Comparison of ENCODE assay signal across 9 cellular contexts in genomic region chr6:122491915-122492537, GRCh38. TPM values are rescaled to one million over a fixed set of nuclear protein-coding genes. Genes with fewer than 3 reads are reported as not detected.
DNase-seq lines count a peak whose midpoint lies in the region; ATAC-seq lines count a peak whose summit lies in the region.
"Had no signal": no experiment of that assay in that cellular context is flagged by ENCODE, and none has a peak within 500 bp of the region (broad histone marks: within the 10 kb centered on the region; RNA-seq: fewer than 3 reads in every experiment).

No MANE protein-coding gene starts in this region.

- H3K36me3 Mint-ChIP-seq in activated CD4-positive, alpha-beta T cell treated with anti-CD3 and anti-CD28 coated beads, Interleukin-2, amount 10 ng/mL, durations not matched to agents 7 days and 5 days (ENCODE audit: low read depth): peaks cover 11% of the 10 kb centered on the region

- no peak overlapping the region for H3K4me3 Mint-ChIP-seq in activated CD4-positive, alpha-beta T cell treated with anti-CD3 and anti-CD28 coated beads, Interleukin-2, amount 10 ng/mL, durations not matched to agents 7 days and 5 days
- H3K4me3 Mint-ChIP-seq: dendritic cell treated with granulocyte-macrophage colony-stimulating factor and Interleukin-4, amounts not matched to agents 40 ng/mL and 50 ng/mL, for 4 days had no signal

- peaks cover 14% of the 10 kb centered on the region for H3K9me3 Mint-ChIP-seq in activated CD4-positive, alpha-beta T cell treated with anti-CD3 and anti-CD28 coated beads, Interleukin-2, amount 10 ng/mL, durations not matched to agents 7 days and 5 days
- H3K9me3 Mint-ChIP-seq: dendritic cell treated with granulocyte-macrophage colony-stimulating factor and Interleukin-4, amounts not matched to agents 40 ng/mL and 50 ng/mL, for 4 days had no signal

- H3K27me3 Mint-ChIP-seq in activated CD4-positive, alpha-beta T cell treated with anti-CD3 and anti-CD28 coated beads, Interleukin-2, amount 10 ng/mL, durations not matched to agents 7 days and 5 days: peaks cover 5% of the 10 kb centered on the region

- DNase-seq in COLO668 (lab: John Stamatoyannopoulos, UW; ENCODE audit: unreplicated experiment) (peak; percentile 59), NCI-H526 (lab: John Stamatoyannopoulos, UW) (peak; percentile 51 to 81), dedifferentiated amniotic fluid mesenchymal stem cell (ENCODE audit: extremely low spot score) (peak; percentile 83), medulla oblongata (ENCODE audit: extremely low spot score) (peak; percentile 88)
- DNase-seq in activated CD4-positive, alpha-beta T cell treated with anti-CD3 and anti-CD28 coated beads, Interleukin-2, amount 10 ng/mL, durations not matched to agents 7 days and 5 days: peak; percentile 79
- peak; percentile 19 to 30 for DNase-seq in stimulated activated CD8-positive, alpha-beta memory T cell treated with anti-CD3 and anti-CD28 coated beads, Interleukin-15, amount 100 ng/mL, for 48 hours (ENCODE audit: low read depth in 2 of 2)

- no peak overlapping the region for H3K27ac Mint-ChIP-seq in activated CD4-positive, alpha-beta T cell treated with anti-CD3 and anti-CD28 coated beads, Interleukin-2, amount 10 ng/mL, durations not matched to agents 7 days and 5 days
- H3K27ac Mint-ChIP-seq: dendritic cell treated with granulocyte-macrophage colony-stimulating factor and Interleukin-4, amounts not matched to agents 40 ng/mL and 50 ng/mL, for 4 days had no signal

- CTCF ChIA-PET in activated CD4-positive, alpha-beta T cell treated with anti-CD3 and anti-CD28 coated beads, Interleukin-2, amount 10 ng/mL, durations not matched to agents 7 days and 5 days (lab: Charles Lee): interaction anchor here (0.9 to 2.6 kb wide), 7 partner anchors 9 to 72 kb away, joined by 3 to 20 read pairs (median 4); no protein-coding TSS in a partner anchor

- POLR2A ChIA-PET in activated CD4-positive, alpha-beta T cell treated with anti-CD3 and anti-CD28 coated beads, Interleukin-2, amount 10 ng/mL, durations not matched to agents 7 days and 5 days (lab: Charles Lee): interaction anchor here (0.6 kb wide), 1 partner anchor 42 kb away, joined by 3 read pairs; no protein-coding TSS in a partner anchor

- peaks cover 20% of the 10 kb centered on the region for H3K4me1 Mint-ChIP-seq in activated CD4-positive, alpha-beta T cell treated with anti-CD3 and anti-CD28 coated beads, Interleukin-2, amount 10 ng/mL, durations not matched to agents 7 days and 5 days

- peak; percentile 85 for ATAC-seq in GM19452 (IDR thresholded peaks at IDR 0.05; ENCODE audit: unreplicated experiment)
- peak; percentile 92 for ATAC-seq in HG03469 (IDR thresholded peaks at IDR 0.05; ENCODE audit: unreplicated experiment)

RNA-seq across cellular contexts. Expression of gene SERINC1, which starts 20.4 kb away (rescaled TPM):
- total RNA-seq in activated CD4-positive, alpha-beta T cell treated with anti-CD3 and anti-CD28 coated beads, Interleukin-2, amount 10 ng/mL, durations not matched to agents 7 days and 5 days: 10 to 100 TPM; 61.0 to 63.1 TPM

Comparison
In these comparisons a context has a peak if more than half of its experiments do, and no peak if none do; other contexts are left out.
1. Peak in every context shown above with its lines: DNase-seq and ATAC-seq.
2. DNase-seq: peak in every context shown above with its lines; median percentile 88 in medulla oblongata; 83 in dedifferentiated amniotic fluid mesenchymal stem cell; 79 in activated CD4-positive, alpha-beta T cell treated with anti-CD3 and anti-CD28 coated beads, Interleukin-2, amount 10 ng/mL, durations not matched to agents 7 days and 5 days; 66 in NCI-H526; 59 in COLO668; 24 in stimulated activated CD8-positive, alpha-beta memory T cell treated with anti-CD3 and anti-CD28 coated beads, Interleukin-15, amount 100 ng/mL, for 48 hours.